In the genomic region with DNA sequence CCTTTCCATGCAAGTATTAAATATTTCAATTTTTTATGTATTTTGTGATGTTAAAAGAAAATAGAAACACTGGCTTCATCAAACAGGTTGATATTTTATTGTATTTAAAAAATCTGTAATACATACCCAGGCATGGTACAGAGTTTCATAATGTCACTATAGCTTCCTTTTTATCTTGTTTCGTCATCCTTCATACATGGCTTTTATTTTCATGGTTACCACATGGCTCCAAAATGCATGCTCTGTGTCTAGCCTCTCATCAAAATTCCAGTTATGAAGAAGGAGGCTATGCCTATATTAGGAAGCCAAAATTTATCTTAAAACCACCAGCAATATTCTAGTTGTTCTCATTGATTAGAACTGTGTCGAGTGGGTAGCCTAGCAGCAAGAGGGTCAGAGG, we compare ENCODE assay signal across 1 cellular context.
A peak's percentile ranks its signal among the peaks of the same experiment; 100 is the strongest.
TF ChIP-seq lines count a peak whose summit lies in the region.

No MANE protein-coding gene starts in this region.

TF ChIP-seq in K562, 482 proteins besides CTCF, POLR2A, EP300 and RAD21 (continued from another document):
- TF ChIP-seq, protein P1, sequence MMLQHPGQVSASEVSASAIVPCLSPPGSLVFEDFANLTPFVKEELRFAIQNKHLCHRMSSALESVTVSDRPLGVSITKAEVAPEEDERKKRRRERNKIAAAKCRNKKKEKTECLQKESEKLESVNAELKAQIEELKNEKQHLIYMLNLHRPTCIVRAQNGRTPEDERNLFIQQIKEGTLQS (IDR thresholded peaks at IDR 0.05), result peak; percentile 72
- TF ChIP-seq, protein P1 (CRISPR knock-in tag; conservative IDR thresholded peaks at IDR 0.05), result no peak
